ENCODE assay signal across 1 cellular context in genomic region chr17:66425751-66426396, GRCh38.
TF ChIP-seq lines count a peak whose summit lies in the region.

No MANE protein-coding gene starts in this region.

TF ChIP-seq in H1, 55 proteins besides CTCF, POLR2A, EP300 and RAD21:
- TF ChIP-seq RFX5 (IDR thresholded peaks at IDR 0.05; ENCODE audit: borderline replicate concordance, low read depth, low read length): no peak
- no peak for TF ChIP-seq EGR1 (IDR thresholded peaks at IDR 0.05; ENCODE audit: borderline replicate concordance, low read depth, low read length)
- TF ChIP-seq TCF12 (IDR thresholded peaks at IDR 0.05; ENCODE audit: low read depth, low read length): no peak
- no peak for TF ChIP-seq USF2 (IDR thresholded peaks at IDR 0.05; ENCODE audit: low read length)
- TF ChIP-seq JUND (IDR thresholded peaks at IDR 0.05; ENCODE audit: low read length): no peak
- TF ChIP-seq MAFK (IDR thresholded peaks at IDR 0.05; ENCODE audit: low read depth, low read length): no peak
- no peak for TF ChIP-seq TBP (IDR thresholded peaks at IDR 0.05; ENCODE audit: low read depth, low read length)
- TF ChIP-seq RXRA (IDR thresholded peaks at IDR 0.05; ENCODE audit: insufficient read depth, low read depth, low read length): no peak
- TF ChIP-seq BRCA1 (IDR thresholded peaks at IDR 0.05; ENCODE audit: low read depth, low read length): no peak
- no peak for TF ChIP-seq SRF (IDR thresholded peaks at IDR 0.05; ENCODE audit: low read depth, low read length)
- no peak for TF ChIP-seq TEAD4 (IDR thresholded peaks at IDR 0.05; ENCODE audit: low read depth, low read length)
- TF ChIP-seq NRF1 (IDR thresholded peaks at IDR 0.05; ENCODE audit: low read depth, low read length): no peak
- TF ChIP-seq SAP30 (IDR thresholded peaks at IDR 0.05; ENCODE audit: insufficient read depth, insufficient replicate concordance, low read length): no peak
- TF ChIP-seq JUN (IDR thresholded peaks at IDR 0.05; ENCODE audit: low read depth, low read length): no peak
